Comparison of ENCODE assay signal across 13 cellular contexts in genomic region chr13:43268632-43269031, GRCh38.
A peak's percentile ranks its signal among the peaks of the same experiment; 100 is the strongest.
DNase-seq lines count a peak whose midpoint lies in the region; ATAC-seq and TF ChIP-seq lines count a peak whose summit lies in the region.
"Had no signal": no experiment of that assay in that cellular context is flagged by ENCODE, and none has a peak within 500 bp of the region (broad histone marks: within the 10 kb centered on the region; RNA-seq: fewer than 3 reads in every experiment).

No MANE protein-coding gene starts in this region.

- peak overlapping the region; percentile 88 for H3K27ac ChIP-seq in ACC112 (ENCODE audit: low read depth, low read length)
- H3K27ac ChIP-seq in endodermal cell (ENCODE audit: low read depth, low read length), result no peak overlapping the region
- peak overlapping the region; percentile 75 for H3K27ac ChIP-seq in mesodermal cell (ENCODE audit: low read depth, low read length, severe bottlenecking)
- H3K27ac ChIP-seq: right lobe of liver, SK-N-MC, tibial nerve had no signal

- TF ChIP-seq CTCF in endodermal cell (conservative IDR thresholded peaks at IDR 0.05) (no peak), glutamatergic neuron (IDR thresholded peaks at IDR 0.05; ENCODE audit: partially characterized antibody, unreplicated experiment) (no peak)

- no peak overlapping the region for H3K4me3 Mint-ChIP-seq in endodermal cell
- H3K4me3 Mint-ChIP-seq in glutamatergic neuron (ENCODE audit: unreplicated experiment), result no peak overlapping the region

- H3K79me2 ChIP-seq in ACC112 (ENCODE audit: control insufficient read depth, insufficient read depth, low read length, unreplicated experiment), result no peaks in the 10 kb centered on the region

- H3K4me1 ChIP-seq in ACC112 (ENCODE audit: control insufficient read depth, insufficient read depth, low read length, unreplicated experiment), result peaks cover 41% of the 10 kb centered on the region
- peaks cover 13% of the 10 kb centered on the region for H3K4me1 ChIP-seq in endodermal cell (ENCODE audit: control insufficient read depth, insufficient read depth, low read length)
- peaks cover 37% of the 10 kb centered on the region for H3K4me1 ChIP-seq in mesodermal cell (ENCODE audit: control insufficient read depth, insufficient read depth, low read length, poor library complexity, severe bottlenecking)
- H3K4me1 ChIP-seq: right lobe of liver, tibial nerve had no signal

- no peaks in the 10 kb centered on the region for H3K36me3 Mint-ChIP-seq in endodermal cell (ENCODE audit: low read depth)
- no peaks in the 10 kb centered on the region for H3K36me3 Mint-ChIP-seq in glutamatergic neuron (ENCODE audit: unreplicated experiment)

- H3K9me3 Mint-ChIP-seq in endodermal cell (no peaks in the 10 kb centered on the region), glutamatergic neuron (ENCODE audit: unreplicated experiment) (no peaks in the 10 kb centered on the region)

- H3K4me3 ChIP-seq in ACC112 (ENCODE audit: low read depth, low read length) (peak overlapping the region; percentile 65), endodermal cell (ENCODE audit: low read length) (peak overlapping the region; percentile 16), mesodermal cell (ENCODE audit: extremely low read depth, insufficient read depth, low read length, poor library complexity, severe bottlenecking) (no peak overlapping the region)
- H3K4me3 ChIP-seq: right lobe of liver, SK-N-MC, tibial nerve had no signal

- no peak for ATAC-seq in HG02759 (IDR thresholded peaks at IDR 0.05; ENCODE audit: unreplicated experiment)

- H3K9ac ChIP-seq in endodermal cell (ENCODE audit: extremely low read depth, low read length, poor library complexity, severe bottlenecking), result no peak overlapping the region

- H3K9me3 ChIP-seq in endodermal cell (ENCODE audit: control insufficient read depth, low read length), result no peaks in the 10 kb centered on the region
- no peaks in the 10 kb centered on the region for H3K9me3 ChIP-seq in mesodermal cell (ENCODE audit: control insufficient read depth, low read length)
- H3K9me3 ChIP-seq: right lobe of liver, tibial nerve had no signal

- no peak overlapping the region for H2AFZ ChIP-seq in ACC112 (ENCODE audit: low read length, unreplicated experiment)

- DNase-seq in NCI-H187 treated with DMSO at 0.1 percent for 48 hours (lab: John Stamatoyannopoulos, UW) (peak; percentile 52), endodermal cell (no peak), A172 (ENCODE audit: low spot score) (no peak), glutamatergic neuron (no peak)
- DNase-seq in stimulated activated CD4-positive, alpha-beta T cell treated with anti-CD3 and anti-CD28 coated beads, Interleukin-2, amount 100 ng/mL, for 24 hours, result no peak
- DNase-seq: activated CD4-positive, CD25-positive, alpha-beta regulatory T cell; AML-193; right lobe of liver had no signal

- peaks cover 26% of the 10 kb centered on the region for H3K4me1 Mint-ChIP-seq in endodermal cell
- peaks cover 12% of the 10 kb centered on the region for H3K4me1 Mint-ChIP-seq in glutamatergic neuron (ENCODE audit: low read depth, unreplicated experiment)

- H3K36me3 ChIP-seq in ACC112 (ENCODE audit: insufficient read depth, low read length), result no peaks in the 10 kb centered on the region
- no peaks in the 10 kb centered on the region for H3K36me3 ChIP-seq in endodermal cell (ENCODE audit: control insufficient read depth, insufficient read depth, low read length)
- no peaks in the 10 kb centered on the region for H3K36me3 ChIP-seq in mesodermal cell (ENCODE audit: control insufficient read depth, insufficient read depth, low read length)
- H3K36me3 ChIP-seq: right lobe of liver had no signal

- H3K27ac Mint-ChIP-seq in endodermal cell (no peak overlapping the region), glutamatergic neuron (ENCODE audit: unreplicated experiment) (no peak overlapping the region)

- H3K27me3 Mint-ChIP-seq in endodermal cell (ENCODE audit: insufficient read depth) (peaks cover 3% of the 10 kb centered on the region), glutamatergic neuron (ENCODE audit: unreplicated experiment) (no peaks in the 10 kb centered on the region)

- H3K27me3 ChIP-seq in ACC112 (ENCODE audit: insufficient read depth, low read length) (no peaks in the 10 kb centered on the region), endodermal cell (ENCODE audit: control insufficient read depth, insufficient read depth, low read length, poor library complexity, severe bottlenecking) (no peaks in the 10 kb centered on the region)
- H3K27me3 ChIP-seq: right lobe of liver, tibial nerve had no signal

- 40 to 50% methylated on average over 1 of the region's 2 CpGs for WGBS in endodermal cell (ENCODE audit: insufficient coverage in 1 of 2, insufficient read length in 1 of 2), 2 experiments
- WGBS in mesodermal cell (ENCODE audit: insufficient coverage in 2 of 2), 2 experiments, result 57 to 75% methylated on average over 1 of the region's 2 CpGs
